Comparison of ENCODE assay signal across 9 cellular contexts in genomic region chr20:24160563-24161355, GRCh38.
A peak's percentile ranks its signal among the peaks of the same experiment; 100 is the strongest.
DNase-seq lines count a peak whose midpoint lies in the region; ATAC-seq and TF ChIP-seq lines count a peak whose summit lies in the region.
"Had no signal": no experiment of that assay in that cellular context is flagged by ENCODE, and none has a peak within 500 bp of the region (broad histone marks: within the 10 kb centered on the region; RNA-seq: fewer than 3 reads in every experiment).

No MANE protein-coding gene starts in this region.

- H3K36me3 ChIP-seq in mucosa of descending colon (ENCODE audit: low read depth): no peaks in the 10 kb centered on the region

- H3K4me3 ChIP-seq in mucosa of descending colon: no peak overlapping the region

- TF ChIP-seq CTCF in C4-2B (conservative IDR thresholded peaks at IDR 0.05) (peak; percentile 90), GM13976 (IDR thresholded peaks at IDR 0.05; ENCODE audit: borderline replicate concordance, control extremely low read depth, extremely low read depth, insufficient read depth, missing control alignments) (peak; percentile 59), mucosa of descending colon (IDR thresholded peaks at IDR 0.05) (peak; percentile 48)

- DNase-seq in GM13976 (ENCODE audit: low spot score) (no peak), OCI-M1 (lab: John Stamatoyannopoulos, UW) (peak; percentile 40), mucosa of descending colon (peak in 2 of 3 donors; percentile 61 to 65)
- DNase-seq in activated CD8-positive, alpha-beta memory T cell treated with anti-CD3 and anti-CD28 coated beads for 24 hours: no peak

- intact Hi-C loops in mucosa of descending colon (cut with DNase I, micrococcal nuclease): loop anchor here (10.0 kb wide), 1 partner anchor 754 kb away; no protein-coding TSS in a partner anchor

- H3K9me3 ChIP-seq in mucosa of descending colon: no peaks in the 10 kb centered on the region

- H3K27ac ChIP-seq in C4-2B: no peak overlapping the region

- H3K4me1 ChIP-seq in mucosa of descending colon (ENCODE audit: low read depth): no peaks in the 10 kb centered on the region

- ATAC-seq in esophagus mucosa (peak; percentile 63), mucosa of descending colon (peak; percentile 61), HG02870 (IDR thresholded peaks at IDR 0.05; ENCODE audit: unreplicated experiment) (no peak), HG03175 (IDR thresholded peaks at IDR 0.05; ENCODE audit: unreplicated experiment) (no peak)
- ATAC-seq: T-cell had no signal

- in situ Hi-C loops in GM13976 (cut with MboI; ENCODE audit: low sequenced_read_pairs, unreplicated experiment): no loop called here

Comparison
In these comparisons a context has a peak if more than half of its experiments do, and no peak if none do; other contexts are left out.
1. DNase-seq: peak in OCI-M1 (single experiment) and mucosa of descending colon (2 of 3); none in GM13976 (single experiment) and activated CD8-positive, alpha-beta memory T cell treated with anti-CD3 and anti-CD28 coated beads for 24 hours (single experiment).
2. ATAC-seq: peak in esophagus mucosa (single experiment) and mucosa of descending colon (single experiment); none in HG02870 (single experiment) and HG03175 (single experiment).
3. Peak in every context shown above with its lines, with median percentiles within 50 percentile points of each other: CTCF ChIP-seq.